17 cellular contexts compared by ENCODE assay signal in genomic region chr1:72003092-72003491, GRCh38.
A peak's percentile ranks its signal among the peaks of the same experiment; 100 is the strongest.
DNase-seq lines count a peak whose midpoint lies in the region; ATAC-seq and TF ChIP-seq lines count a peak whose summit lies in the region.
"Had no signal": no experiment of that assay in that cellular context is flagged by ENCODE, and none has a peak within 500 bp of the region (broad histone marks: within the 10 kb centered on the region; RNA-seq: fewer than 3 reads in every experiment).

No MANE protein-coding gene starts in this region.

- H3K27ac Mint-ChIP-seq in H9 (peak overlapping the region in 2 of 3 experiments; percentile 92 to 95; a peak in 5 of 7 replicates), Calu3 (ENCODE audit: unreplicated experiment) (no peak overlapping the region)

- H3K4ac ChIP-seq in H9 (ENCODE audit: low read depth, low read length) (no peak overlapping the region), neuronal stem cell (ENCODE audit: low read length) (no peak overlapping the region)

- H3K27ac ChIP-seq in H9 (ENCODE audit: insufficient read length, low read depth, low read length) (no peak overlapping the region), hepatocyte (no peak overlapping the region), neuronal stem cell (replicated peaks; ENCODE audit: low read length) (peak overlapping the region; percentile 40), lower lobe of right lung (no peak overlapping the region)

- CTCF ChIA-PET in Calu3 (lab: Charles Lee) = no interaction called here

- no peaks in the 10 kb centered on the region for H4K20me1 ChIP-seq in H9 (ENCODE audit: control insufficient read depth, insufficient read depth, insufficient read length)
- no peaks in the 10 kb centered on the region for H4K20me1 ChIP-seq in hepatocyte (ENCODE audit: insufficient read depth, poor library complexity, severe bottlenecking)

- no peak for ATAC-seq in lower lobe of right lung
- ATAC-seq: GM12878, K562, PC-3 had no signal

- no peaks in the 10 kb centered on the region for H3K79me2 ChIP-seq in H9 (ENCODE audit: insufficient read depth, low read length)
- no peaks in the 10 kb centered on the region for H3K79me2 ChIP-seq in hepatocyte

- no peaks in the 10 kb centered on the region for H3K9me3 ChIP-seq in H9 (ENCODE audit: control insufficient read depth, low read depth, low read length)
- H3K9me3 ChIP-seq in hepatocyte (ENCODE audit: low read depth) = no peaks in the 10 kb centered on the region
- H3K9me3 ChIP-seq in neuronal stem cell (replicated peaks in 1 of 2; ENCODE audit: control insufficient read depth in 2 of 2, insufficient read depth in 1 of 2, low read depth in 1 of 2, low read length in 2 of 2) = no peaks in the 10 kb centered on the region
- H3K9me3 ChIP-seq in lower lobe of right lung = no peaks in the 10 kb centered on the region
- H3K9me3 ChIP-seq: SK-N-SH had no signal

- H2BK20ac ChIP-seq in H9 (ENCODE audit: low read depth, low read length, poor library complexity, severe bottlenecking) = no peak overlapping the region

- H2BK120ac ChIP-seq in H9 (ENCODE audit: low read depth, low read length, poor library complexity, severe bottlenecking) = no peak overlapping the region
- no peak overlapping the region for H2BK120ac ChIP-seq in neuronal stem cell (ENCODE audit: low read depth, low read length)

- no peak overlapping the region for H3K4me2 ChIP-seq in H9 (ENCODE audit: insufficient read depth, insufficient read length, low read length)
- H3K4me2 ChIP-seq in hepatocyte = no peak overlapping the region
- no peak overlapping the region for H3K4me2 ChIP-seq in neuronal stem cell (ENCODE audit: insufficient read depth, low read length, poor library complexity, severe bottlenecking)
- H3K4me2 ChIP-seq: SK-N-SH had no signal

- H4K8ac ChIP-seq in H9 (replicated peaks; ENCODE audit: insufficient read length, low read depth, low read length) = no peak overlapping the region
- no peak overlapping the region for H4K8ac ChIP-seq in neuronal stem cell (ENCODE audit: low read depth, low read length)

- H3K9me3 Mint-ChIP-seq in H9 (no peaks in the 10 kb centered on the region), Calu3 (ENCODE audit: low read depth, unreplicated experiment) (no peaks in the 10 kb centered on the region)

- H3K23me2 ChIP-seq in H9 (ENCODE audit: insufficient read length, low read depth, low read length, poor library complexity, severe bottlenecking) = no peaks in the 10 kb centered on the region

- H3K56ac ChIP-seq in H9 (ENCODE audit: insufficient read length, low read depth, low read length) = no peak overlapping the region

- H2BK5ac ChIP-seq in H9 (ENCODE audit: insufficient read length, low read length) = no peak overlapping the region
- H2BK5ac ChIP-seq in neuronal stem cell (ENCODE audit: low read length) = no peak overlapping the region

- no peak overlapping the region for H3T11ph ChIP-seq in H9 (ENCODE audit: low read length)

- H3K4me3 Mint-ChIP-seq in H9 = no peak overlapping the region
- H3K4me3 Mint-ChIP-seq in Calu3 (ENCODE audit: low read depth, unreplicated experiment) = no peak overlapping the region

- BruUV-seq in Calu3 (replicated peaks; lab: Mats Ljungman, UMichigan) = no TSS peak

- DNase-seq in H9 = no peak
- DNase-seq in NCI-H2029 treated with DMSO at 0.1 percent for 48 hours (lab: John Stamatoyannopoulos, UW) = peak; percentile 60
- no peak for DNase-seq in hepatocyte (ENCODE audit: low spot score)
- no peak for DNase-seq in neuronal stem cell (ENCODE audit: low spot score)
- no peak for DNase-seq in AG20443 (ENCODE audit: low spot score)
- DNase-seq in lower lobe of right lung = no peak
- no peak for DNase-seq in Calu3
- no peak for DNase-seq in activated CD4-positive, CD25-positive, alpha-beta regulatory T cell treated with anti-CD3 and anti-CD28 coated beads, Interleukin-2, amount 50 U/mL, for 72 hours
- DNase-seq: C1 segment of cervical spinal cord, DMS153, NCI-H1436 treated with DMSO at 0.1 percent for 48 hours, NCI-H2171 treated with DMSO at 0.1 percent for 48 hours, NCI-H510A treated with DMSO at 0.1 percent for 48 hours, PC-3, SK-N-SH had no signal

- no peaks in the 10 kb centered on the region for H3K9me2 ChIP-seq in hepatocyte (replicated peaks; ENCODE audit: insufficient read depth)
- H3K9me2 ChIP-seq: SK-N-SH had no signal

- H3K36me3 ChIP-seq in hepatocyte (replicated peaks; ENCODE audit: insufficient read depth, low read depth) = no peaks in the 10 kb centered on the region
- no peaks in the 10 kb centered on the region for H3K36me3 ChIP-seq in neuronal stem cell (replicated peaks in 1 of 2; ENCODE audit: control insufficient read depth in 2 of 2, insufficient read depth in 2 of 2, low read length in 2 of 2)
- H3K36me3 ChIP-seq in lower lobe of right lung = no peaks in the 10 kb centered on the region

- H3K4me3 ChIP-seq in hepatocyte (no peak overlapping the region), neuronal stem cell (ENCODE audit: low read length in 2 of 2) (no peak overlapping the region), lower lobe of right lung (no peak overlapping the region)
- H3K4me3 ChIP-seq: GM12878, K562 had no signal

- no peak overlapping the region for H4K5ac ChIP-seq in H9 (ENCODE audit: insufficient read length, low read depth, low read length)

- H3K36me3 Mint-ChIP-seq in H9 (ENCODE audit: insufficient read depth in 1 of 3, low read depth in 3 of 3) (no peaks in the 10 kb centered on the region), Calu3 (ENCODE audit: insufficient read depth, unreplicated experiment) (no peaks in the 10 kb centered on the region)

- H3K79me1 ChIP-seq in H9 (ENCODE audit: insufficient read depth, low read depth, low read length, poor library complexity, severe bottlenecking) (no peaks in the 10 kb centered on the region), neuronal stem cell (ENCODE audit: low read depth, low read length) (no peaks in the 10 kb centered on the region)

- intact Hi-C loops in lower lobe of right lung (cut with DNase I) (no loop called here), Calu3 (cut with micrococcal nuclease; ENCODE audit: unreplicated experiment) (no loop called here)

- no peak overlapping the region for H4K91ac ChIP-seq in H9 (ENCODE audit: insufficient read length, low read depth, low read length)
- H4K91ac ChIP-seq in neuronal stem cell (ENCODE audit: low read depth, low read length, poor library complexity) = no peak overlapping the region

- H3K23ac ChIP-seq in H9 (ENCODE audit: insufficient read length, low read depth, low read length) = no peak overlapping the region
- no peak overlapping the region for H3K23ac ChIP-seq in neuronal stem cell (ENCODE audit: low read depth, low read length, poor library complexity)

- H3K4me1 ChIP-seq in H9 (ENCODE audit: insufficient read depth, low read length) = no peaks in the 10 kb centered on the region; the same call in 1 of the 2 replicates
- peaks cover 8% of the 10 kb centered on the region for H3K4me1 ChIP-seq in hepatocyte (ENCODE audit: insufficient read depth)
- H3K4me1 ChIP-seq in neuronal stem cell (ENCODE audit: control insufficient read depth in 2 of 2, insufficient read depth in 1 of 2, low read depth in 1 of 2, low read length in 2 of 2) = peaks cover 0 to 3% of the 10 kb centered on the region in 2 donors
- H3K4me1 ChIP-seq in lower lobe of right lung = no peaks in the 10 kb centered on the region

- TF ChIP-seq CTCF in H9 (conservative IDR thresholded peaks at IDR 0.05) (no peak), hepatocyte (IDR thresholded peaks at IDR 0.05; ENCODE audit: poor library complexity) (no peak), lower lobe of right lung (IDR thresholded peaks at IDR 0.05) (no peak), Calu3 (IDR thresholded peaks at IDR 0.05; ENCODE audit: unreplicated experiment) (no peak)

- peaks cover 24 to 29% of the 10 kb centered on the region in 2 experiments for H3K4me1 Mint-ChIP-seq in H9
- H3K4me1 Mint-ChIP-seq in Calu3 (ENCODE audit: low read depth, unreplicated experiment) = no peaks in the 10 kb centered on the region

- H3K27me3 Mint-ChIP-seq in H9 (ENCODE audit: low read depth) (no peaks in the 10 kb centered on the region), Calu3 (ENCODE audit: unreplicated experiment) (no peaks in the 10 kb centered on the region)

- H2BK15ac ChIP-seq in H9 (ENCODE audit: low read depth, low read length) = no peak overlapping the region
- no peak overlapping the region for H2BK15ac ChIP-seq in neuronal stem cell (ENCODE audit: low read length)

- no peak overlapping the region for H3K14ac ChIP-seq in H9 (ENCODE audit: insufficient read depth, low read length)
- no peak overlapping the region for H3K14ac ChIP-seq in neuronal stem cell (ENCODE audit: low read length)

- H3K18ac ChIP-seq in H9 (ENCODE audit: insufficient read length, low read depth, low read length) (no peak overlapping the region), neuronal stem cell (ENCODE audit: low read length) (no peak overlapping the region)

- no CpG with 5 or more reads among the region's 3 CpGs for WGBS in H9 (ENCODE audit: extremely low coverage, insufficient read length, low lambda C conversion rate)
- 29% methylated on average over 3 of the region's 3 CpGs for WGBS in hepatocyte (ENCODE audit: low lambda C conversion rate, missing lambda C conversion rate)
- no CpG with 5 or more reads among the region's 3 CpGs for WGBS in neuronal stem cell (ENCODE audit: extremely low coverage in 2 of 2, insufficient read length in 2 of 2, insufficient replicate concordance in 1 of 2), 2 donors

- H3K27me3 ChIP-seq in H9 (ENCODE audit: insufficient read depth, low read length) (no peaks in the 10 kb centered on the region), hepatocyte (no peaks in the 10 kb centered on the region), neuronal stem cell (ENCODE audit: control insufficient read depth in 3 of 3, insufficient read depth in 3 of 3, low read depth in 1 of 3, low read length in 3 of 3) (no peaks in the 10 kb centered on the region), lower lobe of right lung (ENCODE audit: low read depth) (no peaks in the 10 kb centered on the region)

- no peak overlapping the region for H2BK12ac ChIP-seq in H9 (ENCODE audit: insufficient read length, low read depth, low read length)
- no peak overlapping the region for H2BK12ac ChIP-seq in neuronal stem cell (ENCODE audit: low read length)

- no peak overlapping the region for H3K9ac ChIP-seq in H9 (ENCODE audit: extremely low read depth, insufficient read length, low read length)
- H3K9ac ChIP-seq in neuronal stem cell (ENCODE audit: low read depth, low read length, poor library complexity) = no peak overlapping the region
- H3K9ac ChIP-seq: SK-N-SH had no signal

- H2AFZ ChIP-seq in H9 (ENCODE audit: low read length) = peak overlapping the region; percentile 73
- peak overlapping the region; percentile 33 for H2AFZ ChIP-seq in hepatocyte
- H2AFZ ChIP-seq in neuronal stem cell (ENCODE audit: low read length) = peak overlapping the region; percentile 86

- H2AK5ac ChIP-seq in H9 (ENCODE audit: insufficient read length, low read length) = no peak overlapping the region
- H2AK5ac ChIP-seq in neuronal stem cell (ENCODE audit: low read depth, low read length) = no peak overlapping the region

Comparison
In these comparisons a context has a peak if more than half of its experiments do, and no peak if none do; other contexts are left out.
1. H2AFZ ChIP-seq: peak in every context shown above with its lines; median percentile 86 in neuronal stem cell; 73 in H9; 33 in hepatocyte.